ENCODE assay signal across 8 cellular contexts in genomic region chr20:35741892-35742740, GRCh38. TPM values are rescaled to one million over a fixed set of nuclear protein-coding genes. Genes with fewer than 3 reads are reported as not detected.
DNase-seq lines count a peak whose midpoint lies in the region; ATAC-seq and TF ChIP-seq lines count a peak whose summit lies in the region.

Gene RBM39 (minus strand): TSS chr20:35742260. CDS start chr20:35740874, 1,386 bp downstream.

- peaks cover 0 to 37% (median 35%) of the 10 kb centered on the region in 6 donors for H3K36me3 ChIP-seq in spleen

- peak within 1 kb of the TSS; percentile 88 for H3K4me3 ChIP-seq in AG10803 (ENCODE audit: low read length)
- H3K4me3 ChIP-seq in spleen: peak within 1 kb of the TSS; percentile 64 to 88 (median 78)

- H3K27ac Mint-ChIP-seq in immature natural killer cell: peak within 1 kb of the TSS; percentile 97 to 100 (median 100)

- H3K4me3 Mint-ChIP-seq in immature natural killer cell: peak within 1 kb of the TSS; percentile 97 to 100 (median 99)

- H3K9me3 Mint-ChIP-seq in immature natural killer cell: no peaks in the 10 kb centered on the region

- ATAC-seq in GM19023 (IDR thresholded peaks at IDR 0.05; ENCODE audit: unreplicated experiment) (peak; percentile 84), HG03280 (IDR thresholded peaks at IDR 0.05; ENCODE audit: unreplicated experiment) (peak; percentile 86)

- H3K27me3 Mint-ChIP-seq in immature natural killer cell (ENCODE audit: low read depth in 3 of 3): peaks cover 16 to 40% (median 26%) of the 10 kb centered on the region in 3 donors

- DNase-seq in AG10803 (ENCODE audit: low read depth) (peak; percentile 100), NCI-H345 treated with DMSO at 0.1 percent for 48 hours (lab: John Stamatoyannopoulos, UW; ENCODE audit: unreplicated experiment) (peak; percentile 100), immature natural killer cell (peak; percentile 99 to 100 (median 100)), spleen (peak; percentile 99)
- DNase-seq in activated CD4-positive, CD25-positive, alpha-beta regulatory T cell (lab: John Stamatoyannopoulos, UW): peak; percentile 97 to 99 (median 98)
- peak; percentile 100 for DNase-seq in central memory CD4-positive, alpha-beta T cell

- peak within 1 kb of the TSS; percentile 98 to 100 (median 100) for H3K27ac ChIP-seq in spleen

- TF ChIP-seq POLR2A in spleen (IDR thresholded peaks at IDR 0.05): peak; percentile 96 to 98 (median 97)

- TF ChIP-seq CTCF in AG10803 (conservative IDR thresholded peaks at IDR 0.05; ENCODE audit: low read length) (peak; percentile 50), spleen (IDR thresholded peaks at IDR 0.05 in 8 of 11, conservative IDR thresholded peaks at IDR 0.05 in 3 of 11) (peak; percentile 8 to 76 (median 62))

- no peaks in the 10 kb centered on the region for H3K9me3 ChIP-seq in spleen

- H3K27me3 ChIP-seq in spleen (replicated peaks in 1 of 7): no peaks in the 10 kb centered on the region

- WGBS in spleen, 5 donors: 0 to 1% (median 0%) methylated on average over 39 to 66 of the region's 66 CpGs

- H3K4me1 Mint-ChIP-seq in immature natural killer cell: peaks cover 52 to 58% of the 10 kb centered on the region in 2 donors

- peaks cover 29 to 32% (median 30%) of the 10 kb centered on the region in 3 donors for H3K36me3 Mint-ChIP-seq in immature natural killer cell

- intact Hi-C loops in spleen (cut with DNase I; ENCODE audit: low total_unique reads): no loop called here

- peaks cover 43 to 67% (median 57%) of the 10 kb centered on the region in 6 donors for H3K4me1 ChIP-seq in spleen

RNA-seq across cellular contexts. Expression of gene RBM39, which starts in this region (rescaled TPM):
- polyA plus RNA-seq in immature natural killer cell (100 to 1,000 TPM; 120 to 203 (median 142) TPM), spleen (100 to 1,000 TPM; 287 to 638 (median 423) TPM)
- 100 to 1,000 TPM; 386 to 649 (median 405) TPM for total RNA-seq in spleen

Comparison
In these comparisons a context has a peak if more than half of its experiments do, and no peak if none do; other contexts are left out.
1. Peak in every context shown above with its lines: DNase-seq, ATAC-seq, H3K4me3 ChIP-seq and H3K27ac ChIP-seq.